Comparison of ENCODE assay signal across 9 cellular contexts in the genomic region with DNA sequence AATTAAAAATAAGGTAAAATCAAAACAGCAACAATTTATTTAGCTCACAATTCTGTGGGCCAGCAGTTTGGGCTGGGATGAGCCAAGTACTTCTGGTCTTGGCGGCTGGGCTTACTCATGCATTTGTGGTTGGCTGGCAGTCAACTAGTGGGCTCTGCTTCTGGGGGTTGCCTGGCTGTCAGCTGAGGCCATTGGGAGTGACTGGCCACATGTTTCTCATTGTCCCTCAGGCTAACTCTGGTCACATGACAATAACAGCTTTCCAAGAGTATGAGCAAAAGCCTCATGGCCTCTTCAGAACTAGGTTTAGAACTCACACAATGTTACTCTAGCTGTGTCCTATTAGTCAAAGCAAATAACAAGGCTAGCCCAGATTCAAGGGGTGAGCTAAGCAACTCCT. TPM values are rescaled to one million over a fixed set of nuclear protein-coding genes. Genes with fewer than 3 reads are reported as not detected.
A peak's percentile ranks its signal among the peaks of the same experiment; 100 is the strongest.
DNase-seq lines count a peak whose midpoint lies in the region; ATAC-seq and TF ChIP-seq lines count a peak whose summit lies in the region.
"Had no signal": no experiment of that assay in that cellular context is flagged by ENCODE, and none has a peak within 500 bp of the region (broad histone marks: within the 10 kb centered on the region; RNA-seq: fewer than 3 reads in every experiment).

No MANE protein-coding gene starts in this region.

- CTCF ChIA-PET in T-cell (lab: Charles Lee), result no interaction called here

- H3K4me3 ChIP-seq in foreskin fibroblast (ENCODE audit: low read depth in 1 of 2, low read length in 2 of 2), result no peak overlapping the region

- TF ChIP-seq CTCF in foreskin fibroblast (IDR thresholded peaks at IDR 0.05; ENCODE audit: low read depth, low read length) (no peak), progenitor cell of endocrine pancreas (IDR thresholded peaks at IDR 0.05; ENCODE audit: unreplicated experiment) (no peak)

- POLR2A ChIA-PET in T-cell (lab: Charles Lee), result interaction anchor here in 1 of 2 donors (0.6 kb wide), 2 partner anchors 142 to 1472 kb away, joined by 3 to 6 read pairs; no protein-coding TSS in a partner anchor

- no peaks in the 10 kb centered on the region for H3K36me3 Mint-ChIP-seq in stimulated activated effector memory CD8-positive, alpha-beta T cell treated with anti-CD3 and anti-CD28 coated beads, Interleukin-12 subunit alpha, Interleukin-12 subunit beta, amount 100 ng/mL, for 72 hours
- no peaks in the 10 kb centered on the region for H3K36me3 Mint-ChIP-seq in T-cell
- H3K36me3 Mint-ChIP-seq in progenitor cell of endocrine pancreas (ENCODE audit: insufficient read depth), result no peaks in the 10 kb centered on the region

- in situ Hi-C loops in SK-MEL-5 (cut with HindIII; ENCODE audit: low pct_unique_long_range_greater_than_20kb, low sequenced_read_pairs), result no loop called here

- H3K4me3 Mint-ChIP-seq in stimulated activated effector memory CD8-positive, alpha-beta T cell treated with anti-CD3 and anti-CD28 coated beads, Interleukin-12 subunit alpha, Interleukin-12 subunit beta, amount 100 ng/mL, for 72 hours, result peak overlapping the region; percentile 18
- H3K4me3 Mint-ChIP-seq in T-cell (peak overlapping the region in 1 of 3 donors; percentile 13), progenitor cell of endocrine pancreas (ENCODE audit: low read depth) (no peak overlapping the region)
- H3K4me3 Mint-ChIP-seq: activated naive CD8-positive, alpha-beta T cell had no signal

- DNase-seq in NCI-H2029 (lab: John Stamatoyannopoulos, UW) (peak; percentile 15), NCI-H2029 treated with DMSO at 0.1 percent for 48 hours (lab: John Stamatoyannopoulos, UW) (no peak), SK-MEL-5 (ENCODE audit: low read depth, low spot score) (peak; percentile 81), foreskin fibroblast (peak; percentile 89 to 97), T-cell (no peak), progenitor cell of endocrine pancreas (ENCODE audit: low spot score, unreplicated experiment) (no peak), SKM-1 treated with dmso at 0.1 percent for 144 hours (lab: John Stamatoyannopoulos, UW; ENCODE audit: unreplicated experiment) (no peak)
- DNase-seq in stimulated activated effector memory CD8-positive, alpha-beta T cell treated with anti-CD3 and anti-CD28 coated beads, Interleukin-12 subunit alpha, Interleukin-12 subunit beta, amount 100 ng/mL, for 72 hours (ENCODE audit: low spot score in 2 of 2), result peak in 1 of 2 donors; percentile 66

- no peaks in the 10 kb centered on the region for H3K9me3 Mint-ChIP-seq in stimulated activated effector memory CD8-positive, alpha-beta T cell treated with anti-CD3 and anti-CD28 coated beads, Interleukin-12 subunit alpha, Interleukin-12 subunit beta, amount 100 ng/mL, for 72 hours
- H3K9me3 Mint-ChIP-seq in T-cell (peaks cover 0 to 9% (median 0%) of the 10 kb centered on the region in 3 donors), progenitor cell of endocrine pancreas (ENCODE audit: low read depth) (peaks cover 11% of the 10 kb centered on the region)

- H3K27ac Mint-ChIP-seq in stimulated activated effector memory CD8-positive, alpha-beta T cell treated with anti-CD3 and anti-CD28 coated beads, Interleukin-12 subunit alpha, Interleukin-12 subunit beta, amount 100 ng/mL, for 72 hours, result peak overlapping the region; percentile 0
- peak overlapping the region in 1 of 2 donors; percentile 29 for H3K27ac Mint-ChIP-seq in T-cell
- H3K27ac Mint-ChIP-seq in progenitor cell of endocrine pancreas, result no peak overlapping the region
- H3K27ac Mint-ChIP-seq: activated naive CD8-positive, alpha-beta T cell had no signal

- H3K27me3 Mint-ChIP-seq in T-cell, result peaks cover 19 to 25% of the 10 kb centered on the region in 2 donors
- H3K27me3 Mint-ChIP-seq in progenitor cell of endocrine pancreas, result peaks cover 7% of the 10 kb centered on the region

- H3K4me1 Mint-ChIP-seq in stimulated activated effector memory CD8-positive, alpha-beta T cell treated with anti-CD3 and anti-CD28 coated beads, Interleukin-12 subunit alpha, Interleukin-12 subunit beta, amount 100 ng/mL, for 72 hours, result peaks cover 45% of the 10 kb centered on the region
- H3K4me1 Mint-ChIP-seq in T-cell (peaks cover 22 to 32% (median 32%) of the 10 kb centered on the region in 3 donors), progenitor cell of endocrine pancreas (ENCODE audit: low read depth) (no peaks in the 10 kb centered on the region)

- ATAC-seq in stimulated activated effector memory CD8-positive, alpha-beta T cell treated with anti-CD3 and anti-CD28 coated beads, Interleukin-12 subunit alpha, Interleukin-12 subunit beta, amount 100 ng/mL, for 72 hours, result peak; percentile 91
- ATAC-seq in T-cell (replicated peaks in 1 of 4), result no peak

RNA-seq across cellular contexts. Expression of a gene that starts 15.6 kb away (rescaled TPM):
- not detected in 2 replicates for total RNA-seq in SK-MEL-5 (2014; rRNA removed; shearing (Covaris generic))
- polyA plus RNA-seq in SK-MEL-5 (2015; cell fraction: cytosol; rRNA removed), result not detected in 2 replicates
- polyA plus RNA-seq in SK-MEL-5 (2015; cell fraction: nucleus; rRNA removed), result not detected in 2 replicates
- total RNA-seq in T-cell, result not detected
- total RNA-seq in progenitor cell of endocrine pancreas, result not detected in 2 replicates

RNA-seq across cellular contexts. Expression of a gene that starts 47.6 kb away (rescaled TPM):
- total RNA-seq in SK-MEL-5 (2014; rRNA removed; shearing (Covaris generic)), result 0.55 TPM in 1 of 2 replicates, not detected in the other
- polyA plus RNA-seq in SK-MEL-5 (2015; cell fraction: cytosol; rRNA removed), result 0.06 TPM in 1 of 2 replicates, not detected in the other
- polyA plus RNA-seq in SK-MEL-5 (2015; cell fraction: nucleus; rRNA removed), result not detected in 2 replicates
- total RNA-seq in T-cell, result 10 to 100 TPM in 4 of 5 donors, 1 to 10 TPM in 1; 3.6 to 28.1 (median 10.9) TPM
- total RNA-seq in progenitor cell of endocrine pancreas, result not detected in 2 replicates

Comparison
In these comparisons a context has a peak if more than half of its experiments do, and no peak if none do; other contexts are left out.
1. DNase-seq: peak in NCI-H2029 (single experiment), SK-MEL-5 (single experiment) and foreskin fibroblast (2 of 2); none in NCI-H2029 treated with DMSO at 0.1 percent for 48 hours (single experiment), T-cell (0 of 34), progenitor cell of endocrine pancreas (single experiment) and SKM-1 treated with dmso at 0.1 percent for 144 hours (single experiment).